Comparison of ENCODE assay signal across 8 cellular contexts in genomic region chr11:64007629-64008282, GRCh38. TPM values are rescaled to one million over a fixed set of nuclear protein-coding genes. Genes with fewer than 3 reads are reported as not detected.
DNase-seq lines count a peak whose midpoint lies in the region; ATAC-seq and TF ChIP-seq lines count a peak whose summit lies in the region.

No MANE protein-coding gene starts in this region.

- H3K36me3 Mint-ChIP-seq in type B pancreatic cell = no peaks in the 10 kb centered on the region

- no peaks in the 10 kb centered on the region for H3K9me3 Mint-ChIP-seq in type B pancreatic cell

- H3K4me1 Mint-ChIP-seq in type B pancreatic cell (ENCODE audit: unreplicated experiment) = peaks cover 28% of the 10 kb centered on the region

- TF ChIP-seq CTCF in Peyer's patch (IDR thresholded peaks at IDR 0.05) = peak in 3 of 6 experiments; percentile 35 to 49 (median 43)
- peak; percentile 73 for TF ChIP-seq CTCF in type B pancreatic cell (conservative IDR thresholded peaks at IDR 0.05)

- no peaks in the 10 kb centered on the region for H3K27me3 ChIP-seq in Peyer's patch
- H3K27me3 ChIP-seq in esophagus (ENCODE audit: control insufficient read depth in 1 of 2, insufficient read depth in 2 of 2, low read length in 2 of 2) = no peaks in the 10 kb centered on the region

- no peak for ATAC-seq in HG02981 (IDR thresholded peaks at IDR 0.05; ENCODE audit: unreplicated experiment)
- ATAC-seq in HG03442 (IDR thresholded peaks at IDR 0.05; ENCODE audit: unreplicated experiment) = no peak

- no peaks in the 10 kb centered on the region for H3K36me3 ChIP-seq in Peyer's patch
- H3K36me3 ChIP-seq in esophagus (ENCODE audit: control insufficient read depth in 2 of 2, insufficient read depth in 2 of 2, low read length in 1 of 2) = no peaks in the 10 kb centered on the region

- WGBS in esophagus, 2 donors = 5 to 6% methylated on average over 37 to 40 of the region's 40 CpGs

- H3K9me3 ChIP-seq in Peyer's patch (no peaks in the 10 kb centered on the region), esophagus (ENCODE audit: control insufficient read depth in 2 of 2, insufficient read depth in 1 of 2, low read depth in 1 of 2, low read length in 1 of 2) (peaks cover 3 to 9% of the 10 kb centered on the region in 2 donors)

- DNase-seq in DMS53 treated with DMSO at 0.1 percent for 48 hours (lab: John Stamatoyannopoulos, UW; ENCODE audit: unreplicated experiment) (peak; percentile 46), Peyer's patch (peak in 2 of 3 donors; percentile 74 to 75), middle frontal gyrus (ENCODE audit: extremely low spot score, low spot score) (peak; percentile 29), type B pancreatic cell (ENCODE audit: extremely low spot score, unreplicated experiment) (peak; percentile 83)
- no peak for DNase-seq in activated effector memory CD4-positive, alpha-beta T cell treated with anti-CD3 and anti-CD28 coated beads, Interleukin-2, amount 50 U/mL, for 16 hours

- H3K4me1 ChIP-seq in Peyer's patch (peaks cover 0 to 19% (median 0%) of the 10 kb centered on the region in 4 donors), esophagus (ENCODE audit: control insufficient read depth in 2 of 2, insufficient read depth in 2 of 2, low read length in 1 of 2) (peaks cover 3 to 10% of the 10 kb centered on the region in 2 donors)

- no peak for TF ChIP-seq POLR2A in Peyer's patch (IDR thresholded peaks at IDR 0.05)

- H3K27ac Mint-ChIP-seq in type B pancreatic cell = peak overlapping the region; percentile 35

- H3K4me3 ChIP-seq in Peyer's patch = peak overlapping the region; percentile 12 to 52 (median 29)
- H3K4me3 ChIP-seq in esophagus (ENCODE audit: low read depth in 1 of 2, low read length in 2 of 2) = peak overlapping the region; percentile 28 to 36

- peaks cover 22% of the 10 kb centered on the region for H3K27me3 Mint-ChIP-seq in type B pancreatic cell

- peak overlapping the region; percentile 82 for H3K4me3 Mint-ChIP-seq in type B pancreatic cell

- no peak overlapping the region for H3K27ac ChIP-seq in Peyer's patch
- H3K27ac ChIP-seq in esophagus (ENCODE audit: low read depth in 2 of 2, low read length in 1 of 2) = peak overlapping the region in 1 of 2 donors; percentile 5

RNA-seq across cellular contexts. Expression of gene OTUB1, which starts 21.5 kb away (rescaled TPM):
- total RNA-seq in Peyer's patch (100 to 1,000 TPM in 1 of 4 donors, 10 to 100 TPM in 3; 79.2 to 110 (median 95.4) TPM), type B pancreatic cell (ENCODE audit: low replicate concordance) (101 and 105 TPM in 2 replicates)
- polyA plus RNA-seq in esophagus = 10 to 100 TPM; 54.6 to 91.5 TPM

RNA-seq across cellular contexts. Expression of gene FLRT1, which starts 28.0 kb away (rescaled TPM):
- total RNA-seq in Peyer's patch (under 1 TPM in 1 of 4 donors, not detected in 3; 0.27 TPM), type B pancreatic cell (ENCODE audit: low replicate concordance) (0.26 and 3.0 TPM in 2 replicates)
- under 1 TPM; 0.04 to 0.08 TPM for polyA plus RNA-seq in esophagus

RNA-seq across cellular contexts. Expression of gene COX8A, which starts 33.3 kb away (rescaled TPM):
- total RNA-seq in Peyer's patch (1,000 to 10,000 TPM in 2 of 4 donors, 100 to 1,000 TPM in 2; 390 to 1,297 (median 877) TPM), type B pancreatic cell (ENCODE audit: low replicate concordance) (307 and 324 TPM in 2 replicates)
- polyA plus RNA-seq in esophagus = 1,000 to 10,000 TPM in 1 of 2 donors, 100 to 1,000 TPM in 1; 737 to 1,011 TPM
